8 cellular contexts compared by ENCODE assay signal in the genomic region with DNA sequence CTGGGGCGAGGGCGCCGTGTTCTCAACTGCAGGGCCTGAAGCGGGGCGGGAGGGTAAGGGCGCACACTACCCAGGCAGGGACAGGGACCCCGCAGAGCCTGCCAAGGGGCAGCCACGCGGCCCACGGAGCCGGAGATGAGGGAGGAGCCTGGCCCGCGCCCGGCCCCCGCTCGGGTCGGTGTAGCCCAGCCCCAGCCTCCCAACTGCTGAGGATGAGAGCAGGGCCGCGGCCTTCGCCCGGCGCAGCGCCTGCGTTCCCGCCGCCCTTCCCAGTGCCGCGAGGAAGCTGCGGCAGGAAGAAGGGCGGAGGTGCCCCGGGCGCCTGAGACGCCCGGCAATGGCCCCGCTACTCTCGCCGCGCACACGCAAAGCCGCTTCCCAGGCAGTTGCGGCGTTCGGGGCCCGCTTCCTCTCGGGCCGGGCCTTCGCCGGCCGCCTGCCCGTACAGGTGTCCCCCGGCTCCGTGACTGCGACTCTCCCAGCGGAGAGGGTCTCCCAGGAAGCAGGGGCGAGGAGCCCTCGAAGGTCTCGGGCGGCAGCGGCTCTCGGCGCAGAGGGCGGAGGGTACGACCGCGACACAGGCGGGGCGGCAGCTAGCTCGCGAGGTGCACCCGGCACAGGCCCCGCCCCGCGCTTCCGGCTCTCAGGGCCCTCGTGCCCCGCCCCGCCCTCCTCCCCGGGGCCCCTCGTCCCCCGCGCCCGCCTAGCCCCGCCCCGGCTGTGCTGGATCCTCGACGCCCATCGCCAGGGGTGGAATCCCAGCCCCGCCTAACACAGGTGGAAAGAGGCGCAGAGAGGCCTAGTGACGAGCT. TPM values are rescaled to one million over a fixed set of nuclear protein-coding genes. Genes with fewer than 3 reads are reported as not detected.
A peak's percentile ranks its signal among the peaks of the same experiment; 100 is the strongest.
DNase-seq lines count a peak whose midpoint lies in the region; ATAC-seq and TF ChIP-seq lines count a peak whose summit lies in the region.

No MANE protein-coding gene starts in this region.

- WGBS in heart left ventricle, 4 donors, result 2 to 8% (median 4%) methylated on average over 23 to 90 of the region's 90 CpGs

- DNase-seq in GM12865 (ENCODE audit: low read depth), result peak; percentile 93
- peak; percentile 83 for DNase-seq in NCI-H1092 treated with DMSO at 0.1 percent for 48 hours (lab: John Stamatoyannopoulos, UW)
- peak; percentile 21 for DNase-seq in SKM-1 (lab: John Stamatoyannopoulos, UW; ENCODE audit: unreplicated experiment)
- peak; percentile 97 for DNase-seq in activated naive CD8-positive, alpha-beta T cell treated with anti-CD3 and anti-CD28 coated beads for 36 hours
- peak; percentile 88 to 95 (median 91) for DNase-seq in heart left ventricle
- peak; percentile 96 for DNase-seq in posterior vena cava (ENCODE audit: low spot score)
- peak; percentile 98 for DNase-seq in upper lobe of right lung

- H3K27me3 ChIP-seq in heart left ventricle (no peaks in the 10 kb centered on the region), upper lobe of right lung (no peaks in the 10 kb centered on the region)

- TF ChIP-seq CTCF in GM12865 (IDR thresholded peaks at IDR 0.05; ENCODE audit: insufficient read depth, low read depth, low read length, missing control alignments) (no peak), heart left ventricle (IDR thresholded peaks at IDR 0.05) (no peak), upper lobe of right lung (IDR thresholded peaks at IDR 0.05) (no peak)

- H3K4me1 ChIP-seq in heart left ventricle (peaks cover 0 to 19% (median 10%) of the 10 kb centered on the region in 12 donors), upper lobe of right lung (peaks cover 8% of the 10 kb centered on the region)

- ATAC-seq in HG02623 (IDR thresholded peaks at IDR 0.05; ENCODE audit: unreplicated experiment), result peak; percentile 91
- peak; percentile 86 to 99 (median 96) for ATAC-seq in heart left ventricle
- peak; percentile 98 for ATAC-seq in upper lobe of right lung

- H3K4me3 Mint-ChIP-seq in activated naive CD8-positive, alpha-beta T cell treated with anti-CD3 and anti-CD28 coated beads for 36 hours, result peak overlapping the region; percentile 85

- H3K4me1 Mint-ChIP-seq in activated naive CD8-positive, alpha-beta T cell treated with anti-CD3 and anti-CD28 coated beads for 36 hours, result peaks cover 26% of the 10 kb centered on the region

- no peaks in the 10 kb centered on the region for H3K36me3 ChIP-seq in heart left ventricle
- H3K36me3 ChIP-seq in upper lobe of right lung, result no peaks in the 10 kb centered on the region

- H3K36me3 Mint-ChIP-seq in activated naive CD8-positive, alpha-beta T cell treated with anti-CD3 and anti-CD28 coated beads for 36 hours, result peaks cover 3% of the 10 kb centered on the region

- H3K9me3 ChIP-seq in heart left ventricle (no peaks in the 10 kb centered on the region), upper lobe of right lung (no peaks in the 10 kb centered on the region)

- intact Hi-C loops in heart left ventricle (cut with DNase I), result loop anchor here in 1 of 10 donors (1.0 kb wide), 1 partner anchor 24 kb away; no protein-coding TSS in a partner anchor
- intact Hi-C loops in posterior vena cava (cut with DNase I), result no loop called here
- intact Hi-C loops in upper lobe of right lung (cut with DNase I), result no loop called here

- H3K9me3 Mint-ChIP-seq in activated naive CD8-positive, alpha-beta T cell treated with anti-CD3 and anti-CD28 coated beads for 36 hours, result no peaks in the 10 kb centered on the region

- TF ChIP-seq POLR2A in heart left ventricle (IDR thresholded peaks at IDR 0.05), result peak in 1 of 2 donors; percentile 78

- peak overlapping the region; percentile 58 to 99 (median 96) for H3K27ac ChIP-seq in heart left ventricle
- H3K27ac ChIP-seq in upper lobe of right lung, result peak overlapping the region; percentile 99

- H3K4me3 ChIP-seq in GM12865 (ENCODE audit: low read depth, low read length) (peak overlapping the region; percentile 90), heart left ventricle (peak overlapping the region; percentile 66 to 98 (median 82)), upper lobe of right lung (peak overlapping the region; percentile 96)

- peak overlapping the region; percentile 92 for H3K27ac Mint-ChIP-seq in activated naive CD8-positive, alpha-beta T cell treated with anti-CD3 and anti-CD28 coated beads for 36 hours

- H3K27me3 Mint-ChIP-seq in activated naive CD8-positive, alpha-beta T cell treated with anti-CD3 and anti-CD28 coated beads for 36 hours, result no peaks in the 10 kb centered on the region

RNA-seq across cellular contexts. Expression of gene YY1, which starts 24.8 kb away (rescaled TPM):
- total RNA-seq in activated naive CD8-positive, alpha-beta T cell treated with anti-CD3 and anti-CD28 coated beads for 36 hours, result 100 to 1,000 TPM; 109 to 119 TPM
- total RNA-seq in heart left ventricle (10 to 100 TPM; 32.2 to 59.7 (median 46.0) TPM), posterior vena cava (10 to 100 TPM; 41.4 to 46.2 TPM), upper lobe of right lung (69.4 TPM)
- 10 to 100 TPM; 18.4 to 24.1 TPM for polyA plus RNA-seq in heart left ventricle

RNA-seq across cellular contexts. Expression of gene DEGS2, which starts 54.7 kb away (rescaled TPM):
- 1 to 10 TPM; 1.6 to 1.8 TPM for total RNA-seq in activated naive CD8-positive, alpha-beta T cell treated with anti-CD3 and anti-CD28 coated beads for 36 hours
- under 1 TPM in 3 of 9 donors, not detected in 6; 0.22 to 0.48 (median 0.37) TPM for total RNA-seq in heart left ventricle
- polyA plus RNA-seq in heart left ventricle, result under 1 TPM in 1 of 2 donors, not detected in 1; 0.08 TPM
- 1 to 10 TPM in 1 of 2 donors, under 1 TPM in 1; 0.10 to 1.2 TPM for total RNA-seq in posterior vena cava
- 1.7 TPM for total RNA-seq in upper lobe of right lung

Comparison
In these comparisons a context has a peak if more than half of its experiments do, and no peak if none do; other contexts are left out.
1. Peak in every context shown above with its lines: DNase-seq, ATAC-seq, H3K4me3 ChIP-seq and H3K27ac ChIP-seq.
2. DNase-seq: peak in every context shown above with its lines; median percentile 98 in upper lobe of right lung; 97 in activated naive CD8-positive, alpha-beta T cell treated with anti-CD3 and anti-CD28 coated beads for 36 hours; 96 in posterior vena cava; 93 in GM12865; 91 in heart left ventricle; 83 in NCI-H1092 treated with DMSO at 0.1 percent for 48 hours; 21 in SKM-1.